1 cellular context compared by ENCODE assay signal in the genomic region with DNA sequence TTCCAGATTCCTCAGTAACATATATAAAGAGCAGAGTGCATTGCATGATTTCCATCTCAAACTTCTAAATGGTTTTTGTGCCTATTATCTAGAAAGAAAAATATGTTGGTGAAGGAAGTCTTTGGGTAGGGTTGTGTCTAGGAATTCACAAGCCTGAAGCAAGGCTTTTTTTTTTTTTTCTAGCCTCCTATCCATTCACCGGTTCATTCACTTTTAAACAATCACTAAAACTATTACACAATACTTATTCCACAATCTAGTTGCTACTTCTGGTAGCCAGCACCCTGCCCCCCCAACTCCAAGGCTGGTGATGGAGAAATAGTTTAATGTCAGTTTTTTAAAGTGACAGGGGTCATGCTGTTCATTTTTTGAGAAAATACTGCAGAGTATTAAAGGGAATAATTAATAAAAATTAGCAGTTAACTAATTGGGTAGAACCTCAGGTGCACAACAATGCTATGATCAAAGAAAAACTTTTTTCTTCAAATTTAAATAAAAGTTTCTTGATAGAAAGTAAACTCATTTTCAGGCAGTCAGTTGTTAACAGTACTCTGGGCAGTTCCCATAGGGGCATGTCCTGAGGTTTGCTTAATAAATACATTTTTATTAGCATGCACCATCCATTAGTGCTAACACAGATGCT.
TF ChIP-seq lines count a peak whose summit lies in the region.

No MANE protein-coding gene starts in this region.

TF ChIP-seq in HepG2, 621 proteins besides CTCF, POLR2A, EP300 and RAD21 (continued from another document):
- TF ChIP-seq, protein P1, sequence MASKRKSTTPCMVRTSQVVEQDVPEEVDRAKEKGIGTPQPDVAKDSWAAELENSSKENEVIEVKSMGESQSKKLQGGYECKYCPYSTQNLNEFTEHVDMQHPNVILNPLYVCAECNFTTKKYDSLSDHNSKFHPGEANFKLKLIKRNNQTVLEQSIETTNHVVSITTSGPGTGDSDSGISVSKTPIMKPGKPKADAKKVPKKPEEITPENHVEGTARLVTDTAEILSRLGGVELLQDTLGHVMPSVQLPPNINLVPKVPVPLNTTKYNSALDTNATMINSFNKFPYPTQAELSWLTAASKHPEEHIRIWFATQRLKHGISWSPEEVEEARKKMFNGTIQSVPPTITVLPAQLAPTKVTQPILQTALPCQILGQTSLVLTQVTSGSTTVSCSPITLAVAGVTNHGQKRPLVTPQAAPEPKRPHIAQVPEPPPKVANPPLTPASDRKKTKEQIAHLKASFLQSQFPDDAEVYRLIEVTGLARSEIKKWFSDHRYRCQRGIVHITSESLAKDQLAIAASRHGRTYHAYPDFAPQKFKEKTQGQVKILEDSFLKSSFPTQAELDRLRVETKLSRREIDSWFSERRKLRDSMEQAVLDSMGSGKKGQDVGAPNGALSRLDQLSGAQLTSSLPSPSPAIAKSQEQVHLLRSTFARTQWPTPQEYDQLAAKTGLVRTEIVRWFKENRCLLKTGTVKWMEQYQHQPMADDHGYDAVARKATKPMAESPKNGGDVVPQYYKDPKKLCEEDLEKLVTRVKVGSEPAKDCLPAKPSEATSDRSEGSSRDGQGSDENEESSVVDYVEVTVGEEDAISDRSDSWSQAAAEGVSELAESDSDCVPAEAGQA (IDR thresholded peaks at IDR 0.05; ENCODE audit: low read depth) = no peak
- TF ChIP-seq, protein P1 (CRISPR knock-in tag; IDR thresholded peaks at IDR 0.05; ENCODE audit: borderline replicate concordance) = no peak
- TF ChIP-seq GABPB1 (CRISPR knock-in tag; IDR thresholded peaks at IDR 0.05) (no peak), AGO1 (IDR thresholded peaks at IDR 0.05; ENCODE audit: low read depth, low read length, poor library complexity, severe bottlenecking) (no peak), SNAI1 (CRISPR knock-in tag; IDR thresholded peaks at IDR 0.05; ENCODE audit: borderline replicate concordance) (no peak; the same call in 1 of the 2 replicates)
